ENCODE assay signal across 8 cellular contexts in the genomic region with DNA sequence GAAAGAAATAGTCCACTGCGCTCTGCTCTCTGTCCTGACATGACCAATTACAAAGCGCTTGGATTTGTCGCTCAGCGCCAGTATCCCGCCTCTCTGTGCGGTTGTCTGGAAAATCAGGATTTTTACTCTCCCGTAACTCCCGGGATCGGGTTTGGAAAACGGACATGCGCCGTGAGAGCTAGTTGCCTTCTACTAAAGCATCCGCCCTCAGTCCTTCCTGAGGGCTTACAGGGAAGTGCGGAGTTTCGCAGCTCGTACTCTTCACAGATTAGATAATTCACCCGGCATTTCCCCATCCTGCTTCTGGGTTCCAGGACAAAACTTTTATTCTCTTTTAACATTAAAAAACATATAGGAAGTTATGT. TPM values are rescaled to one million over a fixed set of nuclear protein-coding genes. Genes with fewer than 3 reads are reported as not detected.
DNase-seq lines count a peak whose midpoint lies in the region; ATAC-seq, FAIRE-seq and TF ChIP-seq lines count a peak whose summit lies in the region.

No MANE protein-coding gene starts in this region.

- peak; percentile 80 for FAIRE-seq in pancreas (lab: Jason Lieb, UNC)

- peak overlapping the region; percentile 94 for H3K27ac Mint-ChIP-seq in activated naive CD8-positive, alpha-beta T cell treated with anti-CD3 and anti-CD28 coated beads, Interleukin-2, amount 50 U/mL, for 24 hours

- H3K27me3 ChIP-seq in cardiac muscle cell (no peaks in the 10 kb centered on the region), pancreas (no peaks in the 10 kb centered on the region), tibial artery (no peaks in the 10 kb centered on the region)

- no peaks in the 10 kb centered on the region for H3K36me3 ChIP-seq in cardiac muscle cell
- no peaks in the 10 kb centered on the region for H3K36me3 ChIP-seq in pancreas
- no peaks in the 10 kb centered on the region for H3K36me3 ChIP-seq in tibial artery

- peaks cover 64% of the 10 kb centered on the region for H3K4me1 Mint-ChIP-seq in activated naive CD8-positive, alpha-beta T cell treated with anti-CD3 and anti-CD28 coated beads, Interleukin-2, amount 50 U/mL, for 24 hours

- TF ChIP-seq CTCF in cardiac muscle cell (IDR thresholded peaks at IDR 0.05; ENCODE audit: low read depth, low read length), result no peak
- TF ChIP-seq CTCF in pancreas (IDR thresholded peaks at IDR 0.05), result no peak
- no peak for TF ChIP-seq CTCF in tibial artery (IDR thresholded peaks at IDR 0.05)

- intact Hi-C loops in pancreas (cut with DNase I) (no loop called here), tibial artery (cut with DNase I; ENCODE audit: low total_unique reads) (loop anchor here (10.0 kb wide), 2 partner anchors 220 to 240 kb away; partner anchors contain the start of genes JAG1 and SNAP25)

- peak; percentile 98 for DNase-seq in NCI-H1092 treated with DMSO at 0.1 percent for 48 hours (lab: John Stamatoyannopoulos, UW)
- peak; percentile 85 for DNase-seq in SKM-1 treated with dmso at 0.1 percent for 144 hours (lab: John Stamatoyannopoulos, UW; ENCODE audit: unreplicated experiment)
- peak; percentile 74 for DNase-seq in activated naive CD8-positive, alpha-beta T cell treated with anti-CD3 and anti-CD28 coated beads, Interleukin-2, amount 50 U/mL, for 24 hours
- DNase-seq in cardiac muscle cell (ENCODE audit: low read depth in 1 of 2, low spot score in 1 of 2), result peak; percentile 97 to 99
- DNase-seq in pancreas, result peak; percentile 84 to 96 (median 92)
- peak; percentile 93 to 98 for DNase-seq in tibial artery

- no peaks in the 10 kb centered on the region for H3K9me3 ChIP-seq in cardiac muscle cell (ENCODE audit: low read depth)
- H3K9me3 ChIP-seq in pancreas, result no peaks in the 10 kb centered on the region
- H3K9me3 ChIP-seq in tibial artery, result no peaks in the 10 kb centered on the region

- no peaks in the 10 kb centered on the region for H3K9me3 Mint-ChIP-seq in activated naive CD8-positive, alpha-beta T cell treated with anti-CD3 and anti-CD28 coated beads, Interleukin-2, amount 50 U/mL, for 24 hours

- ATAC-seq in HG02610 (IDR thresholded peaks at IDR 0.05; ENCODE audit: unreplicated experiment) (peak; percentile 40), pancreas (peak; percentile 86 to 91 (median 87))
- peak; percentile 34 for ATAC-seq in activated naive CD8-positive, alpha-beta T cell treated with anti-CD3 and anti-CD28 coated beads, Interleukin-2, amount 50 U/mL, for 24 hours

- no peaks in the 10 kb centered on the region for H3K27me3 Mint-ChIP-seq in activated naive CD8-positive, alpha-beta T cell treated with anti-CD3 and anti-CD28 coated beads, Interleukin-2, amount 50 U/mL, for 24 hours

- H3K4me3 Mint-ChIP-seq in activated naive CD8-positive, alpha-beta T cell treated with anti-CD3 and anti-CD28 coated beads, Interleukin-2, amount 50 U/mL, for 24 hours, result peak overlapping the region; percentile 85

- H3K4me1 ChIP-seq in cardiac muscle cell (ENCODE audit: low read depth), result peaks cover 6% of the 10 kb centered on the region
- peaks cover 0 to 20% (median 0%) of the 10 kb centered on the region in 3 donors for H3K4me1 ChIP-seq in pancreas
- H3K4me1 ChIP-seq in tibial artery, result peaks cover 0 to 27% (median 13%) of the 10 kb centered on the region in 4 donors

- WGBS in pancreas, 2 donors, result 0% methylated on average over 17 of the region's 17 CpGs

- H3K27ac ChIP-seq in cardiac muscle cell, result peak overlapping the region; percentile 87
- peak overlapping the region; percentile 77 to 95 (median 84) for H3K27ac ChIP-seq in pancreas
- H3K27ac ChIP-seq in tibial artery, result peak overlapping the region; percentile 82 to 87

- H3K36me3 Mint-ChIP-seq in activated naive CD8-positive, alpha-beta T cell treated with anti-CD3 and anti-CD28 coated beads, Interleukin-2, amount 50 U/mL, for 24 hours (ENCODE audit: low read depth), result peaks cover 6% of the 10 kb centered on the region

- peak overlapping the region; percentile 99 for H3K4me3 ChIP-seq in GM08714 (ENCODE audit: low read length)
- peak overlapping the region; percentile 81 for H3K4me3 ChIP-seq in cardiac muscle cell
- peak overlapping the region; percentile 56 to 88 (median 87) for H3K4me3 ChIP-seq in pancreas
- H3K4me3 ChIP-seq in tibial artery, result peak overlapping the region; percentile 69 to 85

RNA-seq across cellular contexts. Expression of gene MKKS, which starts 0.4 kb away (rescaled TPM):
- 8.7 and 9.1 TPM in 2 replicates for total RNA-seq in cardiac muscle cell
- polyA plus RNA-seq in cardiac muscle cell, result 33.0 and 45.9 TPM in 2 replicates
- 10 to 100 TPM in 1 of 6 donors, 1 to 10 TPM in 5; 5.3 to 12.1 (median 7.3) TPM for total RNA-seq in pancreas
- polyA plus RNA-seq in pancreas, result 10 to 100 TPM in 1 of 2 donors, 1 to 10 TPM in 1; 7.5 to 15.3 TPM

RNA-seq across cellular contexts. Expression of gene SLX4IP, which starts 0.7 kb away (rescaled TPM):
- total RNA-seq in cardiac muscle cell (3.3 and 4.1 TPM in 2 replicates), pancreas (1 to 10 TPM; 2.5 to 6.4 (median 3.2) TPM)
- polyA plus RNA-seq in cardiac muscle cell (2.5 and 2.7 TPM in 2 replicates), pancreas (1 to 10 TPM; 2.7 TPM)

Comparison
In these comparisons a context has a peak if more than half of its experiments do, and no peak if none do; other contexts are left out.
1. Peak in every context shown above with its lines: DNase-seq, ATAC-seq, H3K4me3 ChIP-seq and H3K27ac ChIP-seq.
2. ATAC-seq: peak in every context shown above with its lines; median percentile 87 in pancreas; 40 in HG02610; 34 in activated naive CD8-positive, alpha-beta T cell treated with anti-CD3 and anti-CD28 coated beads, Interleukin-2, amount 50 U/mL, for 24 hours.